In genomic region chr1:6224733-6225132, GRCh38 we compare ENCODE assay signal across 1 cellular context.
TF ChIP-seq lines count a peak whose summit lies in the region.

No MANE protein-coding gene starts in this region.

TF ChIP-seq in GM23338, 12 proteins besides CTCF, POLR2A, EP300 and RAD21 (continued from another document):
- TF ChIP-seq REST (IDR thresholded peaks at IDR 0.05; ENCODE audit: unreplicated experiment) (no peak), POLR2AphosphoS5 (IDR thresholded peaks at IDR 0.05; ENCODE audit: low read depth) (no peak), ZNF331 (CRISPR knock-in tag; IDR thresholded peaks at IDR 0.05; ENCODE audit: low read depth) (no peak), ZNF114 (CRISPR knock-in tag; IDR thresholded peaks at IDR 0.05) (no peak), EZH2phosphoT487 (IDR thresholded peaks at IDR 0.05; ENCODE audit: unreplicated experiment) (no peak)
TF ChIP-seq in GM23338: peak in this region for 0.
